In genomic region chr10:822661-823367, GRCh38 we compare ENCODE assay signal across 10 cellular contexts.
DNase-seq lines count a peak whose midpoint lies in the region; ATAC-seq, FAIRE-seq and TF ChIP-seq lines count a peak whose summit lies in the region.
"Had no signal": no experiment of that assay in that cellular context is flagged by ENCODE, and none has a peak within 500 bp of the region (broad histone marks: within the 10 kb centered on the region; RNA-seq: fewer than 3 reads in every experiment).

No MANE protein-coding gene starts in this region.

- no peaks in the 10 kb centered on the region for H3K9me3 ChIP-seq in HEK293 (ENCODE audit: control insufficient read depth, insufficient read depth, low read depth, low read length)
- H3K9me3 ChIP-seq: adrenal gland had no signal

- ATAC-seq in HG03571 (IDR thresholded peaks at IDR 0.05; ENCODE audit: unreplicated experiment) = no peak

- H3K27me3 Mint-ChIP-seq in nephron progenitor cell (ENCODE audit: low read depth, poor library complexity) = no peaks in the 10 kb centered on the region

- peaks cover 13% of the 10 kb centered on the region for H3K4me1 Mint-ChIP-seq in nephron progenitor cell

- H3K36me3 Mint-ChIP-seq in nephron progenitor cell (ENCODE audit: low read depth) = peaks cover 63% of the 10 kb centered on the region

- peak; percentile 74 for FAIRE-seq in GM12892 (lab: Jason Lieb, UNC)

- no peak overlapping the region for H3K27ac ChIP-seq in HEK293 (ENCODE audit: extremely low read depth, low read depth, low read length)
- H3K27ac ChIP-seq: adrenal gland had no signal

- peaks cover 10 to 98% of the 10 kb centered on the region in 2 experiments for H3K36me3 ChIP-seq in HEK293 (ENCODE audit: control insufficient read depth in 2 of 2, insufficient read depth in 1 of 2, low read length in 2 of 2)

- no peak overlapping the region for H3K4me3 ChIP-seq in HEK293 (ENCODE audit: low read depth, low read length)
- H3K4me3 ChIP-seq: adrenal gland had no signal

- TF ChIP-seq POLR2A in GM12892 (IDR thresholded peaks at IDR 0.05; ENCODE audit: low read depth, low read length) = no peak

- POLR2A ChIA-PET in HEK293 (lab: Yijun Ruan, JAX) = no interaction called here

- peak overlapping the region; percentile 62 for H3K27ac Mint-ChIP-seq in nephron progenitor cell

- CTCF ChIA-PET in HEK293 (lab: Yijun Ruan, JAX) = no interaction called here

- DNase-seq in GM12892 (ENCODE audit: insufficient read length) (no peak), UCSD-AML1 (lab: John Stamatoyannopoulos, UW; ENCODE audit: unreplicated experiment) (peak; percentile 56), nephron progenitor cell (no peak), iPS-NIHi11 (ENCODE audit: low spot score) (no peak), LoVo (ENCODE audit: low spot score) (no peak)
- DNase-seq: adrenal gland, dermis blood vessel endothelial cell, NCI-H226 had no signal

- no peaks in the 10 kb centered on the region for H3K9me3 Mint-ChIP-seq in nephron progenitor cell

- no peak overlapping the region for H3K4me3 Mint-ChIP-seq in nephron progenitor cell

- TF ChIP-seq CTCF in HEK293 (tag by site-specific recombination; IDR thresholded peaks at IDR 0.05) = no peak
- no peak for TF ChIP-seq CTCF in nephron progenitor cell (IDR thresholded peaks at IDR 0.05)

- no peaks in the 10 kb centered on the region for H3K4me1 ChIP-seq in HEK293 (ENCODE audit: control insufficient read depth, insufficient read depth, low read length)
- H3K4me1 ChIP-seq: adrenal gland had no signal

TF ChIP-seq in HEK293, 187 proteins besides CTCF, POLR2A, EP300 and RAD21:
- TF ChIP-seq ZBTB11 (tag by site-specific recombination; conservative IDR thresholded peaks at IDR 0.05; ENCODE audit: low read depth) = peak; percentile 18; the same call in 1 of the 2 replicates
- TF ChIP-seq, protein P1, sequence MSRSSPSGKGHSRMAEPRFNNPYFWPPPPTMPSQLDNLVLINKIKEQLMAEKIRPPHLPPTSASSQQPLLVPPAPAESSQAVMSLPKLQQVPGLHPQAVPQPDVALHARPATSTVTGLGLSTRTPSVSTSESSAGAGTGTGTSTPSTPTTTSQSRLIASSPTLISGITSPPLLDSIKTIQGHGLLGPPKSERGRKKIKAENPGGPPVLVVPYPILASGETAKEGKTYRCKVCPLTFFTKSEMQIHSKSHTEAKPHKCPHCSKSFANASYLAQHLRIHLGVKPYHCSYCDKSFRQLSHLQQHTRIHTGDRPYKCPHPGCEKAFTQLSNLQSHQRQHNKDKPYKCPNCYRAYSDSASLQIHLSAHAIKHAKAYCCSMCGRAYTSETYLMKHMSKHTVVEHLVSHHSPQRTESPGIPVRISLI (tag by site-specific recombination; IDR thresholded peaks at IDR 0.05) = no peak
